10 cellular contexts compared by ENCODE assay signal in genomic region chr2:38533180-38533579, GRCh38.
DNase-seq lines count a peak whose midpoint lies in the region; ATAC-seq and TF ChIP-seq lines count a peak whose summit lies in the region.
"Had no signal": no experiment of that assay in that cellular context is flagged by ENCODE, and none has a peak within 500 bp of the region (broad histone marks: within the 10 kb centered on the region; RNA-seq: fewer than 3 reads in every experiment).

No MANE protein-coding gene starts in this region.

- DNase-seq in esophagus muscularis mucosa (ENCODE audit: extremely low spot score) (no peak), DMS153 (lab: John Stamatoyannopoulos, UW) (no peak), EL (no peak), HuH-7 (ENCODE audit: low spot score) (no peak), DMS 273 (lab: John Stamatoyannopoulos, UW; ENCODE audit: unreplicated experiment) (no peak)
- DNase-seq: COR-L47, uterus had no signal

- no peak for TF ChIP-seq EP300 in esophagus muscularis mucosa (IDR thresholded peaks at IDR 0.05)

- no peak for TF ChIP-seq POLR2A in esophagus muscularis mucosa (IDR thresholded peaks at IDR 0.05; ENCODE audit: low read depth)

- H3K27me3 ChIP-seq in esophagus muscularis mucosa: no peaks in the 10 kb centered on the region
- H3K27me3 ChIP-seq: uterus had no signal

- H3K36me3 ChIP-seq in esophagus muscularis mucosa: no peaks in the 10 kb centered on the region
- H3K36me3 ChIP-seq: uterus had no signal

- no peak for TF ChIP-seq CTCF in esophagus muscularis mucosa (IDR thresholded peaks at IDR 0.05)

- H3K9me3 ChIP-seq in esophagus muscularis mucosa: no peaks in the 10 kb centered on the region
- H3K9me3 ChIP-seq: uterus had no signal

- peaks cover 7 to 47% (median 37%) of the 10 kb centered on the region in 4 donors for H3K4me1 ChIP-seq in esophagus muscularis mucosa

- H3K4me3 ChIP-seq in esophagus muscularis mucosa: no peak overlapping the region
- H3K4me3 ChIP-seq: uterus had no signal

- intact Hi-C loops in esophagus muscularis mucosa (cut with DNase I): no loop called here

- ATAC-seq in GM18499 (IDR thresholded peaks at IDR 0.05; ENCODE audit: insufficient read depth, unreplicated experiment): peak; percentile 95
- ATAC-seq in GM21526 (IDR thresholded peaks at IDR 0.05; ENCODE audit: low FRiP score, unreplicated experiment): peak; percentile 98
- peak; percentile 95 for ATAC-seq in HG03378 (IDR thresholded peaks at IDR 0.05; ENCODE audit: unreplicated experiment)

- peak overlapping the region in 3 of 4 donors; percentile 26 to 81 (median 74) for H3K27ac ChIP-seq in esophagus muscularis mucosa (replicated peaks in 1 of 4)

- 73% methylated on average over 9 of the region's 9 CpGs for WGBS in esophagus muscularis mucosa
